Comparison of ENCODE assay signal across 8 cellular contexts in the genomic region with DNA sequence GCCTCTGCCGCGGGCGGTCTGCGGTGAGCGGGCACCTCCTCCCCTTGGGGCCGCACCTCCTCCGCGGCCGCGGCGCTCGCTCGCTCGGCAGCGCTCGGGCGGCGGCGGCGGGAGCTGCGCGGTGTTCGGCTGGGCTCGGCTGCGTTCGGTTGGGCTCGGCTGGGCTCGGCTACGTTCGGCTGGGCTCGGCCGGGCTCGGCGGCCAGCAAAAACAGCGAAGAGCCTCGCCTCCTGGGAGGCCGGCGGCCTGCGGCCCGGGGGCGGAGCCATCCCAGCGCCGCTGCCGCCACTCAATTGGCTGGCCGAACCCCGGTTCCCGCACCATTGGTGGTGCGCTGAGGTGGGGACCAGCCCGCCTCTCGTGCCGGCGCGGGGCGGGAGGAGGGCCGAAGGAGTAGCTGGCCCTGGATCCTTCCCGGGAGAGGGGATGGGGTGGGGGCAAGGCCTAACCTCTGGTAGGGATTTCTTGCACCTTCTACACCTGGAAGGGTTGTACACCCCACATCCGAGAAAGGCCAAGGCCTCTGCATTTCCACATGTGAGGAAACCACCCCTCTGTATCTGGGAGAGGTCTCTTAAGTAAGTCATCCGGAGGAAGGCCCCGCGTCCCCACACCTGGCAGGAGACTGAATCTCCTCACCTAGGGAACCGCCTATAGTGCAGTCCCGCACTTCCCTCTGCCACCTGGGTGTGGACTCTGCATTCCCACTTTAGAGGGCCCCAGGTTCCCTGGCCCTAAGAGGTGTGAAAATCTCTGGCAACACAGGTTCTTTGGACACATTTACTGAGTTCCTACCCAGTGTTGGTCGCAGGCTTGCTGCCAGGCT. TPM values are rescaled to one million over a fixed set of nuclear protein-coding genes. Genes with fewer than 3 reads are reported as not detected.
A peak's percentile ranks its signal among the peaks of the same experiment; 100 is the strongest.
DNase-seq lines count a peak whose midpoint lies in the region; ATAC-seq and TF ChIP-seq lines count a peak whose summit lies in the region.

A gene (minus strand): TSS at position 20 of the 827 bp plus-strand sequence. CDS start 1,295 bp downstream, outside the sequence.

- H3K27ac Mint-ChIP-seq in HFFc6 = no peak within 1 kb of the TSS
- H3K27ac Mint-ChIP-seq in activated naive CD8-positive, alpha-beta T cell treated with anti-CD3 and anti-CD28 coated beads, Interleukin-2, amount 10 ng/mL, durations not matched to agents 7 days and 5 days = no peak within 1 kb of the TSS

- DNase-seq in G401 (ENCODE audit: low spot score) = peak; percentile 94
- peak; percentile 78 for DNase-seq in HFFc6
- peak; percentile 94 for DNase-seq in NB4 (ENCODE audit: low read depth)
- DNase-seq in activated naive CD8-positive, alpha-beta T cell treated with anti-CD3 and anti-CD28 coated beads, Interleukin-2, amount 10 ng/mL, durations not matched to agents 7 days and 5 days = peak; percentile 96
- peak; percentile 92 for DNase-seq in Right ventricle myocardium inferior (ENCODE audit: missing footprints)
- DNase-seq in ovary = peak; percentile 81 to 96 (median 88)
- DNase-seq in testis = peak; percentile 90

- no peaks in the 10 kb centered on the region for H3F3A ChIP-seq in SU-DHL-6 (ENCODE audit: insufficient read depth)

- in situ Hi-C loops in G401 (cut with HindIII; ENCODE audit: low sequenced_read_pairs) = no loop called here

- H3K27ac ChIP-seq in SU-DHL-6 (ENCODE audit: low read depth, low read length) (no peak within 1 kb of the TSS), ovary (no peak within 1 kb of the TSS), testis (peak within 1 kb of the TSS in 1 of 2 donors; percentile 71)

- POLR2A ChIA-PET in activated naive CD8-positive, alpha-beta T cell treated with anti-CD3 and anti-CD28 coated beads, Interleukin-2, amount 10 ng/mL, durations not matched to agents 7 days and 5 days (lab: Charles Lee) = interaction anchor here (0.5 kb wide), 1 partner anchor 317 kb away, joined by 3 read pairs; no protein-coding TSS in a partner anchor

- H3K36me3 ChIP-seq in SU-DHL-6 (ENCODE audit: low read length) (no peaks in the 10 kb centered on the region), ovary (no peaks in the 10 kb centered on the region), testis (ENCODE audit: low read depth, missing control alignments) (no peaks in the 10 kb centered on the region)

- peak within 1 kb of the TSS; percentile 87 for H2AFZ ChIP-seq in SU-DHL-6 (ENCODE audit: low read depth, low read length, severe bottlenecking)

- ATAC-seq in activated naive CD8-positive, alpha-beta T cell treated with anti-CD3 and anti-CD28 coated beads, Interleukin-2, amount 10 ng/mL, durations not matched to agents 7 days and 5 days (ENCODE audit: low read depth) = peak; percentile 99
- ATAC-seq in Right ventricle myocardium inferior = peak; percentile 99

- WGBS in ovary, 3 donors = 4 to 10% (median 7%) methylated on average over 21 to 63 of the region's 63 CpGs
- 5% methylated on average over 34 of the region's 63 CpGs; no CpG with 5 or more reads in 1 of the 2 donors for WGBS in testis, 2 donors

- H3K9me3 ChIP-seq in SU-DHL-6 (ENCODE audit: insufficient read depth, low read length) (no peaks in the 10 kb centered on the region), ovary (no peaks in the 10 kb centered on the region), testis (no peaks in the 10 kb centered on the region)

- H3K36me3 Mint-ChIP-seq in HFFc6 (ENCODE audit: low read depth) = no peaks in the 10 kb centered on the region
- H3K36me3 Mint-ChIP-seq in activated naive CD8-positive, alpha-beta T cell treated with anti-CD3 and anti-CD28 coated beads, Interleukin-2, amount 10 ng/mL, durations not matched to agents 7 days and 5 days = no peaks in the 10 kb centered on the region

- H3K4me1 ChIP-seq in ovary (ENCODE audit: insufficient read depth) (peaks cover 5% of the 10 kb centered on the region), testis (no peaks in the 10 kb centered on the region)

- TF ChIP-seq POLR2A in NB4 (IDR thresholded peaks at IDR 0.05; ENCODE audit: extremely low read depth, insufficient read length) = no peak
- no peak for TF ChIP-seq POLR2A in ovary (IDR thresholded peaks at IDR 0.05)
- no peak for TF ChIP-seq POLR2A in testis (IDR thresholded peaks at IDR 0.05)

- no peak for TF ChIP-seq CTCF in HFFc6 (IDR thresholded peaks at IDR 0.05)
- no peak for TF ChIP-seq CTCF in NB4 (IDR thresholded peaks at IDR 0.05; ENCODE audit: low read depth, low read length)
- TF ChIP-seq CTCF in SU-DHL-6 (IDR thresholded peaks at IDR 0.05; ENCODE audit: insufficient read depth, low read length, poor library complexity, severe bottlenecking) = no peak
- TF ChIP-seq CTCF in ovary (IDR thresholded peaks at IDR 0.05) = no peak
- no peak for TF ChIP-seq CTCF in testis (IDR thresholded peaks at IDR 0.05)

- TF ChIP-seq EP300 in ovary (IDR thresholded peaks at IDR 0.05) = no peak

- H3K27me3 Mint-ChIP-seq in HFFc6 (ENCODE audit: insufficient read depth) = peaks cover 24% of the 10 kb centered on the region
- peaks cover 36% of the 10 kb centered on the region for H3K27me3 Mint-ChIP-seq in activated naive CD8-positive, alpha-beta T cell treated with anti-CD3 and anti-CD28 coated beads, Interleukin-2, amount 10 ng/mL, durations not matched to agents 7 days and 5 days

- H3K4me1 Mint-ChIP-seq in HFFc6 (ENCODE audit: low read depth) = peaks cover 5% of the 10 kb centered on the region
- H3K4me1 Mint-ChIP-seq in activated naive CD8-positive, alpha-beta T cell treated with anti-CD3 and anti-CD28 coated beads, Interleukin-2, amount 10 ng/mL, durations not matched to agents 7 days and 5 days = peaks cover 8% of the 10 kb centered on the region

- H3K9me3 Mint-ChIP-seq in HFFc6 = no peaks in the 10 kb centered on the region
- H3K9me3 Mint-ChIP-seq in activated naive CD8-positive, alpha-beta T cell treated with anti-CD3 and anti-CD28 coated beads, Interleukin-2, amount 10 ng/mL, durations not matched to agents 7 days and 5 days = no peaks in the 10 kb centered on the region

- H3K4me3 Mint-ChIP-seq in HFFc6 = peak within 1 kb of the TSS; percentile 71
- peak within 1 kb of the TSS; percentile 67 for H3K4me3 Mint-ChIP-seq in activated naive CD8-positive, alpha-beta T cell treated with anti-CD3 and anti-CD28 coated beads, Interleukin-2, amount 10 ng/mL, durations not matched to agents 7 days and 5 days

- no peaks in the 10 kb centered on the region for H3K79me2 ChIP-seq in SU-DHL-6 (ENCODE audit: insufficient read depth, low read length)

- peak within 1 kb of the TSS; percentile 58 for H3K9ac ChIP-seq in SU-DHL-6 (ENCODE audit: low read length)

- intact Hi-C loops in Right ventricle myocardium inferior (cut with DNase I) (no loop called here), ovary (cut with DNase I) (no loop called here), testis (cut with DNase I; ENCODE audit: low total_unique reads) (no loop called here)

- peak within 1 kb of the TSS; percentile 58 for H3K4me2 ChIP-seq in SU-DHL-6 (ENCODE audit: low read depth, low read length, poor library complexity, severe bottlenecking)

- H3K27me3 ChIP-seq in SU-DHL-6 (ENCODE audit: low read length) = no peaks in the 10 kb centered on the region
- H3K27me3 ChIP-seq in ovary = no peaks in the 10 kb centered on the region
- no peaks in the 10 kb centered on the region for H3K27me3 ChIP-seq in testis

- H3K9me2 ChIP-seq in SU-DHL-6 (replicated peaks; ENCODE audit: insufficient read depth, low read length) = no peaks in the 10 kb centered on the region

- no peaks in the 10 kb centered on the region for H4K20me1 ChIP-seq in SU-DHL-6 (ENCODE audit: low read depth, low read length)

- peak within 1 kb of the TSS; percentile 1 for H3K4me3 ChIP-seq in NB4 (ENCODE audit: low read depth, low read length)
- H3K4me3 ChIP-seq in SU-DHL-6 (ENCODE audit: insufficient read depth, low read length, poor library complexity, severe bottlenecking) = peak within 1 kb of the TSS; percentile 39
- peak within 1 kb of the TSS; percentile 28 for H3K4me3 ChIP-seq in ovary
- H3K4me3 ChIP-seq in testis = peak within 1 kb of the TSS; percentile 52 to 57

RNA-seq across cellular contexts. Expression of the gene that starts here (rescaled TPM):
- 10.4 and 18.0 TPM in 2 replicates for total RNA-seq in G401 (2014; rRNA removed; shearing (Covaris generic))
- under 1 TPM in 2 of 6 experiments, not detected in 4; 0.19 to 0.57 TPM for total RNA-seq in HFFc6 (2021; fragmentation: NEBNext Ultra II Directional; extraction: Animal tissue kit (Norgen Biotek cat#: 25700))
- not detected for total RNA-seq in activated naive CD8-positive, alpha-beta T cell treated with anti-CD3 and anti-CD28 coated beads, Interleukin-2, amount 10 ng/mL, durations not matched to agents 7 days and 5 days
- total RNA-seq in Right ventricle myocardium inferior (0.51 TPM), ovary (under 1 TPM in 6 of 7 donors, not detected in 1; 0.22 to 0.56 (median 0.29) TPM), testis (10 to 100 TPM; 24.7 to 31.2 TPM)
- polyA plus RNA-seq in ovary (under 1 TPM in 1 of 2 donors, not detected in 1; 0.87 TPM), testis (ENCODE audit: insufficient read depth, low read depth, low replicate concordance) (25.7 TPM)

Comparison
In these comparisons a context has a peak if more than half of its experiments do, and no peak if none do; other contexts are left out.
1. RNA of the gene that starts here (polyA plus RNA-seq): 25.7 TPM in testis (single experiment); 0.87 TPM in ovary; every median in the first group is over 10 times any median in the second.
2. Peak in DNase-seq in HFFc6; RNA of the gene not detected or under 1 TPM.
3. Peak in DNase-seq and ATAC-seq in activated naive CD8-positive, alpha-beta T cell treated with anti-CD3 and anti-CD28 coated beads, Interleukin-2, amount 10 ng/mL, durations not matched to agents 7 days and 5 days; RNA of the gene not detected or under 1 TPM.
4. Peak in DNase-seq and ATAC-seq in Right ventricle myocardium inferior; RNA of the gene not detected or under 1 TPM.
5. Peak in DNase-seq and H3K4me3 ChIP-seq in ovary; RNA of the gene not detected or under 1 TPM.
6. H3K4me3 ChIP-seq: peak in every context shown above with its lines; median percentile 54 in testis; 39 in SU-DHL-6; 28 in ovary; 1 in NB4.
7. Peak in every context shown above with its lines, with median percentiles within 50 percentile points of each other: DNase-seq.